ENCODE assay signal across 20 cellular contexts in the genomic region with DNA sequence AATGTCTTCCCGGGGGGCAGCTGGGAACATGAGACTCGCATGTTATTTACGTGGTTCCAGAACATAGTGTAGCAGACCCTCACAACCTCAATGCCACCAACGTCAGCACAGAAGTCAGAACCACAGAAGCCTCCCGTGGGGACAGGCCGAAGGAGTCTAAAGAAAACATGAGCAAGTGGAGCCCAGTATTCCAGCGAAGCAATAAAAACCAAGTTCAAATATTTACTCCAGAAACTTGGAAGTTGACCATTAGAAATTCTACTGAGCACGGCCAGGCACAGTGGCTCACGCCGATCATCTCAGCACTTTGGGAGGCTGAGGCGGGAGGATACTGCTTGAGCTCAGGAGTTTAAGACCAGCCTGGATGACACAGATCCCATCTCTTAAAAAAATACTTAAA. TPM values are rescaled to one million over a fixed set of nuclear protein-coding genes. Genes with fewer than 3 reads are reported as not detected.
DNase-seq lines count a peak whose midpoint lies in the region; TF ChIP-seq lines count a peak whose summit lies in the region.
"Had no signal": no experiment of that assay in that cellular context is flagged by ENCODE, and none has a peak within 500 bp of the region (broad histone marks: within the 10 kb centered on the region; RNA-seq: fewer than 3 reads in every experiment).

No MANE protein-coding gene starts in this region.

- H3K27ac ChIP-seq in RWPE1 (peak overlapping the region; percentile 47; the same call in 1 of the 2 replicates), PC-9 (no peak overlapping the region)
- H3K27ac ChIP-seq: BLaER1 treated with 17β-estradiol and CSF1 and Interleukin-3, amounts not matched to agents 10 nM and 100 nM had no signal

- H3K4me3 ChIP-seq in PC-9: no peak overlapping the region
- H3K4me3 ChIP-seq: BLaER1 treated with 17β-estradiol and CSF1 and Interleukin-3, amounts not matched to agents 10 nM and 100 nM; GM12878 had no signal

- H3K9me2 ChIP-seq in PC-9 (ENCODE audit: insufficient read depth): no peaks in the 10 kb centered on the region

- POLR2A ChIA-PET in RWPE1 (lab: Yijun Ruan, JAX; ENCODE audit: low non-redundant PET) (no interaction called here), PC-9 (lab: Charles Lee; ENCODE audit: unreplicated experiment) (no interaction called here)

- no peaks in the 10 kb centered on the region for H3K4me1 ChIP-seq in PC-9 (replicated peaks; ENCODE audit: insufficient read depth)

- no peak overlapping the region for H2AFZ ChIP-seq in PC-9

- BruUV-seq in PC-9 (replicated peaks; lab: Mats Ljungman, UMichigan): no TSS peak

- intact Hi-C loops in PC-9 (cut with micrococcal nuclease; ENCODE audit: unreplicated experiment): no loop called here

- H3K4me3 Mint-ChIP-seq in activated T-cell treated with anti-CD3 and anti-CD28 coated beads, Interleukin-2, amount 50 U/mL, for 24 hours: no peak overlapping the region
- H3K4me3 Mint-ChIP-seq in nephron: no peak overlapping the region
- H3K4me3 Mint-ChIP-seq: HFFc6 had no signal

- CTCF ChIA-PET in RWPE1 (lab: Yijun Ruan, JAX) (interaction anchor here (0.6 to 0.7 kb wide), 2 partner anchors 7 to 159 kb away, joined by 4 to 5 read pairs; no protein-coding TSS in a partner anchor), PC-9 (lab: Charles Lee) (no interaction called here)

- H3K4me1 Mint-ChIP-seq in activated T-cell treated with anti-CD3 and anti-CD28 coated beads, Interleukin-2, amount 50 U/mL, for 24 hours (ENCODE audit: low read depth): peaks cover 4% of the 10 kb centered on the region
- peaks cover 4% of the 10 kb centered on the region for H3K4me1 Mint-ChIP-seq in nephron

- TF ChIP-seq CTCF in RWPE1 (conservative IDR thresholded peaks at IDR 0.05; ENCODE audit: low read depth): no peak
- TF ChIP-seq CTCF in nephron (IDR thresholded peaks at IDR 0.05; ENCODE audit: unreplicated experiment in 3 of 3): no peak
- TF ChIP-seq CTCF in PC-9 (conservative IDR thresholded peaks at IDR 0.05): no peak

- no peaks in the 10 kb centered on the region for H3K9me3 ChIP-seq in PC-9 (ENCODE audit: insufficient read depth, low read depth)
- H3K9me3 ChIP-seq: BLaER1 treated with 17β-estradiol and CSF1 and Interleukin-3, amounts not matched to agents 10 nM and 100 nM had no signal

- no peaks in the 10 kb centered on the region for H3K36me3 ChIP-seq in PC-9 (ENCODE audit: low read depth)

- H3K36me3 Mint-ChIP-seq in activated T-cell treated with anti-CD3 and anti-CD28 coated beads, Interleukin-2, amount 50 U/mL, for 24 hours (ENCODE audit: low read depth): peaks cover 41% of the 10 kb centered on the region
- H3K36me3 Mint-ChIP-seq in nephron (ENCODE audit: low read depth): peaks cover 4% of the 10 kb centered on the region
- H3K36me3 Mint-ChIP-seq: CD4-positive, CD25-positive, alpha-beta regulatory T cell had no signal

- peak overlapping the region; percentile 51 for H3K27ac Mint-ChIP-seq in activated T-cell treated with anti-CD3 and anti-CD28 coated beads, Interleukin-2, amount 50 U/mL, for 24 hours
- H3K27ac Mint-ChIP-seq in nephron: peak overlapping the region in 2 of 3 experiments; percentile 23 to 67
- H3K27ac Mint-ChIP-seq: CD8-positive, alpha-beta memory T cell; HFFc6 had no signal

- no peak for DNase-seq in activated T-cell treated with anti-CD3 and anti-CD28 coated beads, Interleukin-2, amount 50 U/mL, for 24 hours
- DNase-seq in activated T-cell treated with anti-CD3 and anti-CD28 coated beads for 4 hours: no peak
- DNase-seq in RWPE1 (ENCODE audit: low spot score): no peak
- no peak for DNase-seq in PC-9
- DNase-seq in dermis blood vessel endothelial cell: no peak
- no peak for DNase-seq in kidney tubule cell (ENCODE audit: low spot score)
- DNase-seq: 8988T; CD4-positive, CD25-positive, alpha-beta regulatory T cell; CD8-positive, alpha-beta memory T cell; COR-L47; DMS 273 treated with DMSO at 0.1 percent for 48 hours; DMS53; DND-41; EL; GOT3; H7; HFFc6 had no signal

- no peaks in the 10 kb centered on the region for H3K27me3 ChIP-seq in PC-9 (ENCODE audit: insufficient read depth, low read depth)
- H3K27me3 ChIP-seq: BLaER1 treated with 17β-estradiol and CSF1 and Interleukin-3, amounts not matched to agents 10 nM and 100 nM had no signal

- no peak overlapping the region for H3K4me2 ChIP-seq in PC-9

- H3K9me3 Mint-ChIP-seq in activated T-cell treated with anti-CD3 and anti-CD28 coated beads, Interleukin-2, amount 50 U/mL, for 24 hours: no peaks in the 10 kb centered on the region
- H3K9me3 Mint-ChIP-seq in nephron: no peaks in the 10 kb centered on the region
- H3K9me3 Mint-ChIP-seq: CD4-positive, CD25-positive, alpha-beta regulatory T cell; HFFc6 had no signal

- H3K79me2 ChIP-seq in PC-9 (ENCODE audit: low read depth): no peaks in the 10 kb centered on the region

- no peaks in the 10 kb centered on the region for H3F3A ChIP-seq in PC-9 (ENCODE audit: insufficient read depth, low read depth)

- peaks cover 5% of the 10 kb centered on the region for H4K20me1 ChIP-seq in PC-9 (ENCODE audit: insufficient read depth)

- H3K27me3 Mint-ChIP-seq in activated T-cell treated with anti-CD3 and anti-CD28 coated beads, Interleukin-2, amount 50 U/mL, for 24 hours: no peaks in the 10 kb centered on the region
- H3K27me3 Mint-ChIP-seq in nephron (ENCODE audit: low read depth): no peaks in the 10 kb centered on the region
- H3K27me3 Mint-ChIP-seq: CD4-positive, CD25-positive, alpha-beta regulatory T cell had no signal

RNA-seq across cellular contexts. Expression of a gene that starts 17.9 kb away (rescaled TPM):
- total RNA-seq in PC-9 (2021) (8.3 and 9.0 TPM in 2 replicates), dermis blood vessel endothelial cell (0.85 and 1.2 TPM in 2 replicates)

RNA-seq across cellular contexts. Expression of a gene that starts 18.3 kb away (rescaled TPM):
- total RNA-seq in PC-9 (2021) (25.6 and 25.8 TPM in 2 replicates), dermis blood vessel endothelial cell (8.7 and 14.0 TPM in 2 replicates)

RNA-seq across cellular contexts. Expression of a gene that starts 33.4 kb away (rescaled TPM):
- 26.7 and 41.2 TPM in 2 replicates for total RNA-seq in PC-9 (2021)
- 5.3 and 9.5 TPM in 2 replicates for total RNA-seq in dermis blood vessel endothelial cell

RNA-seq across cellular contexts. Expression of a gene that starts 55.3 kb away (rescaled TPM):
- total RNA-seq in PC-9 (2021): 33.0 and 35.9 TPM in 2 replicates
- total RNA-seq in dermis blood vessel endothelial cell: 111 and 142 TPM in 2 replicates
